ENCODE assay signal across 9 cellular contexts in genomic region chr1:153959454-153959853, GRCh38. TPM values are rescaled to one million over a fixed set of nuclear protein-coding genes. Genes with fewer than 3 reads are reported as not detected.
DNase-seq lines count a peak whose midpoint lies in the region; ATAC-seq and TF ChIP-seq lines count a peak whose summit lies in the region.
"Had no signal": no experiment of that assay in that cellular context is flagged by ENCODE, and none has a peak within 500 bp of the region (broad histone marks: within the 10 kb centered on the region; RNA-seq: fewer than 3 reads in every experiment).

No MANE protein-coding gene starts in this region.

- no peaks in the 10 kb centered on the region for H3K9me3 Mint-ChIP-seq in dendritic cell treated with granulocyte-macrophage colony-stimulating factor and Interleukin-4, amounts not matched to agents 40 ng/mL and 50 ng/mL, for 4 days
- H3K9me3 Mint-ChIP-seq in neural progenitor cell, result no peaks in the 10 kb centered on the region
- H3K9me3 Mint-ChIP-seq in activated T-cell treated with anti-CD3 and anti-CD28 coated beads, Interleukin-2, amount 50 U/mL, for 4 hours, result no peaks in the 10 kb centered on the region

- peak overlapping the region; percentile 94 for H3K27ac Mint-ChIP-seq in dendritic cell treated with granulocyte-macrophage colony-stimulating factor and Interleukin-4, amounts not matched to agents 40 ng/mL and 50 ng/mL, for 4 days
- H3K27ac Mint-ChIP-seq in neural progenitor cell, result peak overlapping the region; percentile 53

- no peak for TF ChIP-seq CTCF in neural progenitor cell (IDR thresholded peaks at IDR 0.05)

- no peaks in the 10 kb centered on the region for H3K27me3 Mint-ChIP-seq in dendritic cell treated with granulocyte-macrophage colony-stimulating factor and Interleukin-4, amounts not matched to agents 40 ng/mL and 50 ng/mL, for 4 days
- H3K27me3 Mint-ChIP-seq in neural progenitor cell (ENCODE audit: insufficient read depth, low read depth), result peaks cover 11% of the 10 kb centered on the region
- H3K27me3 Mint-ChIP-seq in activated T-cell treated with anti-CD3 and anti-CD28 coated beads, Interleukin-2, amount 50 U/mL, for 4 hours (ENCODE audit: low read depth), result no peaks in the 10 kb centered on the region

- no peak for DNase-seq in Karpas-422
- no peak for DNase-seq in neural progenitor cell (ENCODE audit: low spot score)
- no peak for DNase-seq in T-helper 2 cell
- no peak for DNase-seq in activated T-cell treated with anti-CD3 and anti-CD28 coated beads, Interleukin-2, amount 50 U/mL, for 4 hours
- DNase-seq in NCI-H1930 (lab: John Stamatoyannopoulos, UW), result no peak
- no peak for DNase-seq in NCI-H2196 (lab: John Stamatoyannopoulos, UW; ENCODE audit: unreplicated experiment)
- DNase-seq: effector CD4-positive, alpha-beta T cell had no signal

- H3K4me1 ChIP-seq in BLaER1 (peaks cover 79% of the 10 kb centered on the region), Karpas-422 (ENCODE audit: low read length) (peaks cover 62% of the 10 kb centered on the region), neural progenitor cell (peaks cover 31% of the 10 kb centered on the region)

- H3K36me3 ChIP-seq in BLaER1, result peaks cover 29% of the 10 kb centered on the region
- H3K36me3 ChIP-seq in Karpas-422 (ENCODE audit: insufficient read depth, low read length), result peaks cover 14% of the 10 kb centered on the region; the same call in 1 of the 2 replicates
- H3K36me3 ChIP-seq in neural progenitor cell, result no peaks in the 10 kb centered on the region

- peaks cover 37% of the 10 kb centered on the region for H4K20me1 ChIP-seq in BLaER1
- peaks cover 20% of the 10 kb centered on the region; the same call in 1 of the 2 replicates for H4K20me1 ChIP-seq in Karpas-422 (ENCODE audit: insufficient read depth, low read depth, low read length)
- peaks cover 40% of the 10 kb centered on the region for H4K20me1 ChIP-seq in neural progenitor cell (ENCODE audit: low read depth)

- H3K27ac ChIP-seq in BLaER1 (peak overlapping the region; percentile 83; the same call in 1 of the 2 replicates), Karpas-422 (ENCODE audit: low read length) (0 out of 2 replicates have a peak overlapping the region, but pooled peaks have one; percentile 24), neural progenitor cell (peak overlapping the region; percentile 21)

- H3K36me3 Mint-ChIP-seq in dendritic cell treated with granulocyte-macrophage colony-stimulating factor and Interleukin-4, amounts not matched to agents 40 ng/mL and 50 ng/mL, for 4 days (ENCODE audit: low read depth), result peaks cover 69% of the 10 kb centered on the region
- H3K36me3 Mint-ChIP-seq in neural progenitor cell, result peaks cover 15% of the 10 kb centered on the region
- peaks cover 3% of the 10 kb centered on the region for H3K36me3 Mint-ChIP-seq in activated T-cell treated with anti-CD3 and anti-CD28 coated beads, Interleukin-2, amount 50 U/mL, for 4 hours (ENCODE audit: insufficient read depth)

- no peak overlapping the region for H2AFZ ChIP-seq in Karpas-422 (ENCODE audit: low read length)
- H2AFZ ChIP-seq in neural progenitor cell (replicated peaks), result no peak overlapping the region

- peak overlapping the region; percentile 45 for H3K9ac ChIP-seq in BLaER1
- H3K9ac ChIP-seq in Karpas-422 (ENCODE audit: low read length), result 0 out of 2 replicates have a peak overlapping the region, but pooled peaks have one; percentile 43
- no peak overlapping the region for H3K9ac ChIP-seq in neural progenitor cell

- H3K4me3 ChIP-seq in BLaER1 (no peak overlapping the region), Karpas-422 (ENCODE audit: low read length) (no peak overlapping the region), neural progenitor cell (no peak overlapping the region)

- H3K79me2 ChIP-seq in Karpas-422 (ENCODE audit: low read length) (peaks cover 61% of the 10 kb centered on the region), neural progenitor cell (ENCODE audit: low read depth) (peaks cover 73% of the 10 kb centered on the region)

- intact Hi-C loops in dendritic cell treated with granulocyte-macrophage colony-stimulating factor and Interleukin-4, amounts not matched to agents 40 ng/mL and 50 ng/mL, for 4 days (cut with micrococcal nuclease), result no loop called here

- H3K4me2 ChIP-seq in BLaER1 (peak overlapping the region; percentile 74), Karpas-422 (ENCODE audit: low read depth, low read length, poor library complexity, severe bottlenecking) (peak overlapping the region; percentile 86), neural progenitor cell (no peak overlapping the region)

- no peaks in the 10 kb centered on the region for H3K27me3 ChIP-seq in BLaER1
- no peaks in the 10 kb centered on the region for H3K27me3 ChIP-seq in Karpas-422 (ENCODE audit: low read length)
- no peaks in the 10 kb centered on the region for H3K27me3 ChIP-seq in neural progenitor cell

- peak overlapping the region; percentile 14 for H3K4me3 Mint-ChIP-seq in dendritic cell treated with granulocyte-macrophage colony-stimulating factor and Interleukin-4, amounts not matched to agents 40 ng/mL and 50 ng/mL, for 4 days
- H3K4me3 Mint-ChIP-seq in neural progenitor cell, result peak overlapping the region; percentile 100
- H3K4me3 Mint-ChIP-seq in activated T-cell treated with anti-CD3 and anti-CD28 coated beads, Interleukin-2, amount 50 U/mL, for 4 hours, result no peak overlapping the region

- ATAC-seq in activated T-cell treated with anti-CD3 and anti-CD28 coated beads, Interleukin-2, amount 50 U/mL, for 4 hours, result no peak

- peaks cover 32% of the 10 kb centered on the region for H3F3A ChIP-seq in neural progenitor cell (ENCODE audit: low read depth)

- H3K9me3 ChIP-seq in BLaER1 (no peaks in the 10 kb centered on the region), Karpas-422 (ENCODE audit: low read length) (no peaks in the 10 kb centered on the region), neural progenitor cell (ENCODE audit: low read depth) (no peaks in the 10 kb centered on the region)

- no peaks in the 10 kb centered on the region for H3K9me2 ChIP-seq in Karpas-422 (replicated peaks; ENCODE audit: insufficient read depth, low read length)

- peaks cover 79% of the 10 kb centered on the region for H3K4me1 Mint-ChIP-seq in dendritic cell treated with granulocyte-macrophage colony-stimulating factor and Interleukin-4, amounts not matched to agents 40 ng/mL and 50 ng/mL, for 4 days (ENCODE audit: low read depth)
- H3K4me1 Mint-ChIP-seq in neural progenitor cell, result peaks cover 54% of the 10 kb centered on the region
- H3K4me1 Mint-ChIP-seq in activated T-cell treated with anti-CD3 and anti-CD28 coated beads, Interleukin-2, amount 50 U/mL, for 4 hours (ENCODE audit: low read depth), result peaks cover 58% of the 10 kb centered on the region

RNA-seq across cellular contexts. Expression of gene CRTC2, which starts 1.0 kb away (rescaled TPM):
- 27.9 and 28.3 TPM in 2 replicates for total RNA-seq in Karpas-422 (2014; rRNA removed; shearing (Covaris generic); ENCODE audit: low replicate concordance)
- total RNA-seq in neural progenitor cell (ENCODE audit: low replicate concordance), result 6.7 and 14.2 TPM in 2 replicates
- total RNA-seq in activated T-cell treated with anti-CD3 and anti-CD28 coated beads, Interleukin-2, amount 50 U/mL, for 4 hours, result 10 to 100 TPM; 43.7 to 56.0 (median 51.7) TPM

RNA-seq across cellular contexts. Expression of gene SLC39A1, which starts 3.9 kb away (rescaled TPM):
- 27.1 and 59.5 TPM in 2 replicates for total RNA-seq in Karpas-422 (2014; rRNA removed; shearing (Covaris generic); ENCODE audit: low replicate concordance)
- 73.2 and 131 TPM in 2 replicates for total RNA-seq in neural progenitor cell (ENCODE audit: low replicate concordance)
- 10 to 100 TPM; 72.6 to 79.3 (median 73.9) TPM for total RNA-seq in activated T-cell treated with anti-CD3 and anti-CD28 coated beads, Interleukin-2, amount 50 U/mL, for 4 hours

RNA-seq across cellular contexts. Expression of gene CREB3L4, which starts 8.2 kb away (rescaled TPM):
- total RNA-seq in Karpas-422 (2014; rRNA removed; shearing (Covaris generic); ENCODE audit: low replicate concordance), result 22.2 and 44.0 TPM in 2 replicates
- total RNA-seq in neural progenitor cell (ENCODE audit: low replicate concordance), result 33.8 and 39.7 TPM in 2 replicates
- 1 to 10 TPM; 4.2 to 4.3 (median 4.3) TPM for total RNA-seq in activated T-cell treated with anti-CD3 and anti-CD28 coated beads, Interleukin-2, amount 50 U/mL, for 4 hours

RNA-seq across cellular contexts. Expression of gene DENND4B, which starts 12.9 kb away (rescaled TPM):
- 39.6 and 65.2 TPM in 2 replicates for total RNA-seq in Karpas-422 (2014; rRNA removed; shearing (Covaris generic); ENCODE audit: low replicate concordance)
- total RNA-seq in neural progenitor cell (ENCODE audit: low replicate concordance), result 2.7 and 11.6 TPM in 2 replicates
- 100 to 1,000 TPM; 110 to 117 (median 115) TPM for total RNA-seq in activated T-cell treated with anti-CD3 and anti-CD28 coated beads, Interleukin-2, amount 50 U/mL, for 4 hours

RNA-seq across cellular contexts. Expression of gene JTB, which starts 18.0 kb away (rescaled TPM):
- total RNA-seq in Karpas-422 (2014; rRNA removed; shearing (Covaris generic); ENCODE audit: low replicate concordance), result 314 and 343 TPM in 2 replicates
- 47.7 and 94.7 TPM in 2 replicates for total RNA-seq in neural progenitor cell (ENCODE audit: low replicate concordance)
- 100 to 1,000 TPM; 257 to 294 (median 273) TPM for total RNA-seq in activated T-cell treated with anti-CD3 and anti-CD28 coated beads, Interleukin-2, amount 50 U/mL, for 4 hours

Comparison
In these comparisons a context has a peak if more than half of its experiments do, and no peak if none do; other contexts are left out.
1. H3K27ac ChIP-seq: peak in every context shown above with its lines; median percentile 83 in BLaER1; 24 in Karpas-422; 21 in neural progenitor cell.